25 cellular contexts compared by ENCODE assay signal in the genomic region with DNA sequence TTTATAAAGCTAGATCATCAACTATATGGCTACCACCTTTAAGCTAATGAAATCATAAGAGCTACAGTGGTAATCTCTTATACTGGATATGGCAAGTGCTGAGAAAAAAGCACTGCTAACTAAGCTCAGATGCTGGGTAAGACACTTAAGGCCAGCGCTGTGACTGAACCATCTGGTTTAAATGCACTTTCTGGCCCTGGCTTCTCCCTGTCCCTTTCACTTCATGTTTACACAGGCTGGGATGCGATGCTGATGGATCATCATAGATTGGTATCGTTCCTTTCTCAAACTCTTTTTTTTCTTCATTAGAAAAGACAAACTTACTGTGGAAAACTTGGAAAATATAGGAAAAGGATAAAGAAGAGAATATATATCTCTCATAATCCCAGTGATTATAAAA. TPM values are rescaled to one million over a fixed set of nuclear protein-coding genes. Genes with fewer than 3 reads are reported as not detected.
DNase-seq lines count a peak whose midpoint lies in the region; FAIRE-seq and TF ChIP-seq lines count a peak whose summit lies in the region.
"Had no signal": no experiment of that assay in that cellular context is flagged by ENCODE, and none has a peak within 500 bp of the region (broad histone marks: within the 10 kb centered on the region; RNA-seq: fewer than 3 reads in every experiment).

No MANE protein-coding gene starts in this region.

- H3K4me3 ChIP-seq in AG10803 (ENCODE audit: low read length) (no peak overlapping the region), WERI-Rb-1 (ENCODE audit: low read depth, low read length) (no peak overlapping the region)

- H3K9me3 ChIP-seq in WERI-Rb-1 (ENCODE audit: severe bottlenecking), result no peaks in the 10 kb centered on the region
- H3K9me3 ChIP-seq: Caco-2 had no signal

- TF ChIP-seq CTCF in AG10803 (conservative IDR thresholded peaks at IDR 0.05; ENCODE audit: low read length), result no peak
- TF ChIP-seq CTCF in WERI-Rb-1 (IDR thresholded peaks at IDR 0.05; ENCODE audit: low read depth, low read length), result no peak
- no peak for TF ChIP-seq CTCF in HFFc6 (IDR thresholded peaks at IDR 0.05)

- peaks cover 7% of the 10 kb centered on the region; the same call in 1 of the 2 replicates for H3K4me1 Mint-ChIP-seq in HFFc6 (ENCODE audit: low read depth)
- H3K4me1 Mint-ChIP-seq: T-helper 17 cell had no signal

- no peak overlapping the region for H3K27ac Mint-ChIP-seq in HFFc6
- H3K27ac Mint-ChIP-seq: CD8-positive, alpha-beta T cell; T-helper 17 cell had no signal

- H3K27ac ChIP-seq in WERI-Rb-1, result no peak overlapping the region
- H3K27ac ChIP-seq: C4-2B, RWPE1 had no signal

- no peaks in the 10 kb centered on the region for H3K36me3 Mint-ChIP-seq in HFFc6 (ENCODE audit: low read depth)
- H3K36me3 Mint-ChIP-seq: CD8-positive, alpha-beta T cell had no signal

- TF ChIP-seq POLR2A in H54 (IDR thresholded peaks at IDR 0.05; ENCODE audit: low read depth, low read length), result no peak

- no peak overlapping the region for H3K4me3 Mint-ChIP-seq in HFFc6
- H3K4me3 Mint-ChIP-seq: CD8-positive, alpha-beta T cell; T-helper 17 cell had no signal

- H3K27me3 ChIP-seq in WERI-Rb-1 (ENCODE audit: insufficient read depth, low read depth, severe bottlenecking), result no peaks in the 10 kb centered on the region

- H3K27me3 Mint-ChIP-seq in HFFc6 (ENCODE audit: insufficient read depth), result peaks cover 4% of the 10 kb centered on the region; the same call in 1 of the 2 replicates
- H3K27me3 Mint-ChIP-seq: T-helper 17 cell had no signal

- no peak for FAIRE-seq in H54 (lab: Jason Lieb, UNC)
- FAIRE-seq: A204.1, GM18507, HepG2 had no signal

- no peaks in the 10 kb centered on the region for H3K36me3 ChIP-seq in WERI-Rb-1

- H3K9me3 Mint-ChIP-seq in HFFc6, result no peaks in the 10 kb centered on the region
- H3K9me3 Mint-ChIP-seq: CD8-positive, alpha-beta T cell had no signal

- DNase-seq in AG10803 (ENCODE audit: low read depth) (peak; percentile 41), EH (ENCODE audit: low read depth) (peak; percentile 13), NCI-H82 (lab: John Stamatoyannopoulos, UW) (peak; percentile 76), WERI-Rb-1 (peak; percentile 41), H54 (ENCODE audit: insufficient read length, low spot score) (no peak), HFFc6 (no peak), GM03348 (ENCODE audit: low spot score) (no peak), ecto neural progenitor cell (ENCODE audit: low spot score) (no peak)
- DNase-seq: Caco-2; CD8-positive, alpha-beta T cell; DMS79 treated with DMSO at 0.1 percent for 48 hours; H7; Karpas-422; NCI-H1105; NCI-H1436 treated with DMSO at 0.1 percent for 48 hours; NCI-H187 treated with DMSO at 0.1 percent for 48 hours; NCI-H2107; NCI-H774; SHP77; T-helper 17 cell had no signal

RNA-seq across cellular contexts. Expression of a gene that starts 52.3 kb away (rescaled TPM):
- 1 to 10 TPM; 1.4 to 3.2 (median 2.8) TPM for total RNA-seq in HFFc6 (2021; fragmentation: NEBNext Ultra II Directional; extraction: Animal tissue kit (Norgen Biotek cat#: 25700))

RNA-seq across cellular contexts. Expression of a gene that starts 52.6 kb away (rescaled TPM):
- 10 to 100 TPM; 29.0 to 35.2 (median 31.9) TPM for total RNA-seq in HFFc6 (2021; fragmentation: NEBNext Ultra II Directional; extraction: Animal tissue kit (Norgen Biotek cat#: 25700))

Comparison
In these comparisons a context has a peak if more than half of its experiments do, and no peak if none do; other contexts are left out.
1. DNase-seq: peak in AG10803 (single experiment), EH (single experiment), NCI-H82 (single experiment) and WERI-Rb-1 (single experiment); none in H54 (single experiment), HFFc6 (single experiment), GM03348 (single experiment) and ecto neural progenitor cell (single experiment).